8 cellular contexts compared by ENCODE assay signal in genomic region chrX:40267334-40268118, GRCh38.
DNase-seq lines count a peak whose midpoint lies in the region; ATAC-seq lines count a peak whose summit lies in the region.

No MANE protein-coding gene starts in this region.

- peak overlapping the region; percentile 69 for H3K27ac Mint-ChIP-seq in central memory CD8-positive, alpha-beta T cell (ENCODE audit: low read depth)

- H3K9me3 ChIP-seq in MG63, result no peaks in the 10 kb centered on the region

- no peaks in the 10 kb centered on the region for H3K27me3 Mint-ChIP-seq in central memory CD8-positive, alpha-beta T cell

- no peaks in the 10 kb centered on the region for H3K27me3 ChIP-seq in MG63

- H3K4me3 ChIP-seq in MG63, result peak overlapping the region; percentile 41

- DNase-seq in GM03348 (ENCODE audit: low spot score) (peak; percentile 16), MG63 (no peak), myocyte (ENCODE audit: low read depth) (peak; percentile 44), NCI-H82 treated with DMSO at 0.1 percent for 48 hours (lab: John Stamatoyannopoulos, UW; ENCODE audit: unreplicated experiment) (no peak), NCI-H345 (lab: John Stamatoyannopoulos, UW) (no peak)
- DNase-seq in central memory CD8-positive, alpha-beta T cell (ENCODE audit: low spot score in 2 of 2), result no peak

- peak overlapping the region; percentile 73 for H3K4me3 Mint-ChIP-seq in central memory CD8-positive, alpha-beta T cell

- no peaks in the 10 kb centered on the region for H3K9me3 Mint-ChIP-seq in central memory CD8-positive, alpha-beta T cell

- no peaks in the 10 kb centered on the region for H3K36me3 ChIP-seq in MG63

- no peaks in the 10 kb centered on the region for H3K4me1 Mint-ChIP-seq in central memory CD8-positive, alpha-beta T cell

- ATAC-seq in central memory CD8-positive, alpha-beta T cell (replicated peaks; ENCODE audit: extremely low read depth, poor library complexity, severe bottlenecking), result no peak
- ATAC-seq in HG02642 (IDR thresholded peaks at IDR 0.05; ENCODE audit: poor library complexity, unreplicated experiment) (no peak), HG03469 (IDR thresholded peaks at IDR 0.05; ENCODE audit: unreplicated experiment) (no peak)

- H3K36me3 Mint-ChIP-seq in central memory CD8-positive, alpha-beta T cell (ENCODE audit: insufficient read depth), result peaks cover 2% of the 10 kb centered on the region

Comparison
In these comparisons a context has a peak if more than half of its experiments do, and no peak if none do; other contexts are left out.
1. DNase-seq: peak in GM03348 (single experiment) and myocyte (single experiment); none in MG63 (single experiment), central memory CD8-positive, alpha-beta T cell (0 of 2), NCI-H82 treated with DMSO at 0.1 percent for 48 hours (single experiment) and NCI-H345 (single experiment).